ENCODE assay signal across 13 cellular contexts in genomic region chr1:54884135-54884586, GRCh38. TPM values are rescaled to one million over a fixed set of nuclear protein-coding genes. Genes with fewer than 3 reads are reported as not detected.
DNase-seq lines count a peak whose midpoint lies in the region; ATAC-seq and TF ChIP-seq lines count a peak whose summit lies in the region.
"Had no signal": no experiment of that assay in that cellular context is flagged by ENCODE, and none has a peak within 500 bp of the region (broad histone marks: within the 10 kb centered on the region; RNA-seq: fewer than 3 reads in every experiment).

No MANE protein-coding gene starts in this region.

- peaks cover 0 to 32% (median 16%) of the 10 kb centered on the region in 5 donors for H3K36me3 Mint-ChIP-seq in naive thymus-derived CD4-positive, alpha-beta T cell
- H3K36me3 Mint-ChIP-seq in activated naive CD8-positive, alpha-beta T cell treated with anti-CD3 and anti-CD28 coated beads for 36 hours: peaks cover 45% of the 10 kb centered on the region

- H3K4me1 Mint-ChIP-seq in naive thymus-derived CD4-positive, alpha-beta T cell: peaks cover 13 to 71% (median 37%) of the 10 kb centered on the region in 7 donors
- peaks cover 20% of the 10 kb centered on the region for H3K4me1 Mint-ChIP-seq in activated naive CD8-positive, alpha-beta T cell treated with anti-CD3 and anti-CD28 coated beads for 36 hours

- H3K27me3 Mint-ChIP-seq in naive thymus-derived CD4-positive, alpha-beta T cell: peaks cover 0 to 10% (median 0%) of the 10 kb centered on the region in 5 donors
- H3K27me3 Mint-ChIP-seq in activated naive CD8-positive, alpha-beta T cell treated with anti-CD3 and anti-CD28 coated beads for 36 hours: peaks cover 28% of the 10 kb centered on the region

- H3K27ac Mint-ChIP-seq in naive thymus-derived CD4-positive, alpha-beta T cell: peak overlapping the region in 3 of 9 donors; percentile 4 to 47 (median 5)
- no peak overlapping the region for H3K27ac Mint-ChIP-seq in activated naive CD8-positive, alpha-beta T cell treated with anti-CD3 and anti-CD28 coated beads for 36 hours
- H3K27ac Mint-ChIP-seq: activated CD8-positive, alpha-beta T cell treated with anti-CD3 and anti-CD28 coated beads, Interleukin-2, amount 10 ng/mL, durations not matched to agents 7 days and 5 days had no signal

- H3K36me3 ChIP-seq in naive thymus-derived CD4-positive, alpha-beta T cell (ENCODE audit: control insufficient read depth in 2 of 3, insufficient read depth in 3 of 3, low read length in 3 of 3): peaks cover 0 to 3% (median 0%) of the 10 kb centered on the region in 3 experiments

- CTCF ChIA-PET in naive thymus-derived CD4-positive, alpha-beta T cell (lab: Charles Lee): interaction anchor here (0.6 kb wide), 1 partner anchor 1706 kb away, joined by 3 read pairs; no protein-coding TSS in a partner anchor

- POLR2A ChIA-PET in naive thymus-derived CD4-positive, alpha-beta T cell (lab: Charles Lee): no interaction called here

- no peaks in the 10 kb centered on the region for H3K9me3 ChIP-seq in naive thymus-derived CD4-positive, alpha-beta T cell (ENCODE audit: control insufficient read depth in 2 of 3, low read length in 3 of 3)

- H3K4me1 ChIP-seq in naive thymus-derived CD4-positive, alpha-beta T cell (ENCODE audit: control insufficient read depth in 2 of 2, insufficient read depth in 2 of 2, low read length in 2 of 2): peaks cover 0 to 11% of the 10 kb centered on the region in 2 donors

- no peak for DNase-seq in LNCaP clone FGC (ENCODE audit: low read depth)
- DNase-seq in choroid plexus epithelial cell (ENCODE audit: low read depth): no peak
- no peak for DNase-seq in naive thymus-derived CD4-positive, alpha-beta T cell
- no peak for DNase-seq in activated naive CD8-positive, alpha-beta T cell treated with anti-CD3 and anti-CD28 coated beads for 36 hours
- DNase-seq in NCI-H82 (lab: John Stamatoyannopoulos, UW): no peak
- DNase-seq in D341Med (ENCODE audit: low spot score): no peak
- DNase-seq: activated CD8-positive, alpha-beta T cell treated with anti-CD3 and anti-CD28 coated beads, Interleukin-2, amount 10 ng/mL, durations not matched to agents 7 days and 5 days; H7; NCI-H1694; SHP77 had no signal

- ATAC-seq in naive thymus-derived CD4-positive, alpha-beta T cell: no peak
- no peak for ATAC-seq in HG03565 (IDR thresholded peaks at IDR 0.05; ENCODE audit: unreplicated experiment)
- ATAC-seq: activated CD8-positive, alpha-beta T cell treated with anti-CD3 and anti-CD28 coated beads, Interleukin-2, amount 10 ng/mL, durations not matched to agents 7 days and 5 days; foreskin keratinocyte had no signal

- peaks cover 0 to 7% (median 0%) of the 10 kb centered on the region in 11 donors for H3K9me3 Mint-ChIP-seq in naive thymus-derived CD4-positive, alpha-beta T cell
- no peaks in the 10 kb centered on the region for H3K9me3 Mint-ChIP-seq in activated naive CD8-positive, alpha-beta T cell treated with anti-CD3 and anti-CD28 coated beads for 36 hours

- H3K27ac ChIP-seq in C4-2B: peak overlapping the region; percentile 100
- no peak overlapping the region for H3K27ac ChIP-seq in naive thymus-derived CD4-positive, alpha-beta T cell (ENCODE audit: low read depth, low read length)
- H3K27ac ChIP-seq: foreskin keratinocyte had no signal

- H3K4me3 Mint-ChIP-seq in naive thymus-derived CD4-positive, alpha-beta T cell: peak overlapping the region in 6 of 10 donors; percentile 10 to 37 (median 25)
- H3K4me3 Mint-ChIP-seq in activated naive CD8-positive, alpha-beta T cell treated with anti-CD3 and anti-CD28 coated beads for 36 hours: no peak overlapping the region

- H3K4me3 ChIP-seq in LNCaP clone FGC (ENCODE audit: low read depth, low read length) (peak overlapping the region; percentile 81), choroid plexus epithelial cell (ENCODE audit: low read depth, low read length) (peak overlapping the region; percentile 6)
- no peak overlapping the region for H3K4me3 ChIP-seq in naive thymus-derived CD4-positive, alpha-beta T cell (ENCODE audit: low read length)

- intact Hi-C loops in naive thymus-derived CD4-positive, alpha-beta T cell (cut with micrococcal nuclease): no loop called here

- no peak for TF ChIP-seq CTCF in C4-2B (conservative IDR thresholded peaks at IDR 0.05)
- no peak for TF ChIP-seq CTCF in LNCaP clone FGC (IDR thresholded peaks at IDR 0.05; ENCODE audit: control insufficient read depth, extremely low read depth, insufficient read depth)
- TF ChIP-seq CTCF in choroid plexus epithelial cell (conservative IDR thresholded peaks at IDR 0.05; ENCODE audit: low read depth, low read length): no peak

- H3K27me3 ChIP-seq in naive thymus-derived CD4-positive, alpha-beta T cell (ENCODE audit: control insufficient read depth in 2 of 2, insufficient read depth in 2 of 2, low read length in 2 of 2): no peaks in the 10 kb centered on the region
- H3K27me3 ChIP-seq: foreskin keratinocyte had no signal

RNA-seq across cellular contexts. Expression of gene DHCR24, which starts 2.8 kb away (rescaled TPM):
- total RNA-seq in naive thymus-derived CD4-positive, alpha-beta T cell: 100 to 1,000 TPM in 1 of 5 experiments, 1 to 10 TPM in 4; 2.7 to 103 (median 8.3) TPM
- polyA plus RNA-seq in naive thymus-derived CD4-positive, alpha-beta T cell: 1 to 10 TPM; 8.3 to 9.2 TPM
- total RNA-seq in activated naive CD8-positive, alpha-beta T cell treated with anti-CD3 and anti-CD28 coated beads for 36 hours: 10 to 100 TPM; 66.1 to 69.4 TPM
